ENCODE assay signal across 27 cellular contexts in genomic region chr6:144395835-144396234, GRCh38.
A peak's percentile ranks its signal among the peaks of the same experiment; 100 is the strongest.
DNase-seq lines count a peak whose midpoint lies in the region; ATAC-seq and FAIRE-seq lines count a peak whose summit lies in the region.
"Had no signal": no experiment of that assay in that cellular context is flagged by ENCODE, and none has a peak within 500 bp of the region (broad histone marks: within the 10 kb centered on the region; RNA-seq: fewer than 3 reads in every experiment).

No MANE protein-coding gene starts in this region.

- peaks cover 18 to 24% of the 10 kb centered on the region in 2 donors for H3K4me1 ChIP-seq in naive thymus-derived CD4-positive, alpha-beta T cell (ENCODE audit: control insufficient read depth in 2 of 2, insufficient read depth in 2 of 2, low read length in 2 of 2)
- peaks cover 10% of the 10 kb centered on the region for H3K4me1 ChIP-seq in GM23248 (ENCODE audit: insufficient read depth)

- no peak overlapping the region for H3K4me3 Mint-ChIP-seq in naive thymus-derived CD4-positive, alpha-beta T cell
- H3K4me3 Mint-ChIP-seq in activated CD4-positive, alpha-beta T cell treated with anti-CD3 and anti-CD28 coated beads, Interleukin-2, amount 10 ng/mL, durations not matched to agents 24 days and 14 days, result no peak overlapping the region
- H3K4me3 Mint-ChIP-seq in activated T-cell treated with anti-CD3 and anti-CD28 coated beads, Interleukin-2, amount 50 U/mL, for 72 hours, result no peak overlapping the region
- H3K4me3 Mint-ChIP-seq: GM23338, H9 had no signal

- intact Hi-C loops in naive thymus-derived CD4-positive, alpha-beta T cell (cut with micrococcal nuclease), result no loop called here
- intact Hi-C loops in activated CD4-positive, alpha-beta T cell treated with anti-CD3 and anti-CD28 coated beads, Interleukin-2, amount 10 ng/mL, durations not matched to agents 24 days and 14 days (cut with micrococcal nuclease), result loop anchor here (2.0 kb wide), 1 partner anchor 15 kb away; no protein-coding TSS in a partner anchor

- no peak overlapping the region for H3K9ac ChIP-seq in GM23248

- peaks cover 0 to 8% (median 0%) of the 10 kb centered on the region in 3 experiments for H3K36me3 ChIP-seq in naive thymus-derived CD4-positive, alpha-beta T cell (ENCODE audit: control insufficient read depth in 2 of 3, insufficient read depth in 3 of 3, low read length in 3 of 3)
- H3K36me3 ChIP-seq in GM23248 (ENCODE audit: low read depth), result no peaks in the 10 kb centered on the region

- H3K4me1 Mint-ChIP-seq in naive thymus-derived CD4-positive, alpha-beta T cell, result peaks cover 19 to 79% (median 62%) of the 10 kb centered on the region in 7 donors
- H3K4me1 Mint-ChIP-seq in activated CD4-positive, alpha-beta T cell treated with anti-CD3 and anti-CD28 coated beads, Interleukin-2, amount 10 ng/mL, durations not matched to agents 24 days and 14 days, result peaks cover 9% of the 10 kb centered on the region
- peaks cover 41% of the 10 kb centered on the region for H3K4me1 Mint-ChIP-seq in activated T-cell treated with anti-CD3 and anti-CD28 coated beads, Interleukin-2, amount 50 U/mL, for 72 hours (ENCODE audit: low read depth)

- CTCF ChIA-PET in naive thymus-derived CD4-positive, alpha-beta T cell (lab: Charles Lee), result no interaction called here

- DNase-seq in GM19239 (ENCODE audit: insufficient read length, low spot score) (no peak), MV-4-11 (lab: John Stamatoyannopoulos, UW) (peak; percentile 82), SIG-M5 (lab: John Stamatoyannopoulos, UW) (peak; percentile 7), GM23248 (no peak), NCI-H446 treated with DMSO at 0.1 percent for 48 hours (lab: John Stamatoyannopoulos, UW) (no peak)
- DNase-seq in naive thymus-derived CD4-positive, alpha-beta T cell, result no peak
- no peak for DNase-seq in activated CD4-positive, alpha-beta T cell treated with anti-CD3 and anti-CD28 coated beads, Interleukin-2, amount 10 ng/mL, durations not matched to agents 24 days and 14 days
- DNase-seq in activated T-cell treated with anti-CD3 and anti-CD28 coated beads, Interleukin-2, amount 50 U/mL, for 72 hours, result no peak
- DNase-seq: C1 segment of cervical spinal cord, Calu3, DMS79 treated with DMSO at 0.1 percent for 48 hours, GF-D8, H9, Kasumi-1, NCI-H1048, NCI-H1417, NCI-H1694, NCI-H2029 treated with DMSO at 0.1 percent for 48 hours, NCI-H526 treated with DMSO at 0.1 percent for 48 hours, PC-9, Right ventricle myocardium superior, RPMI8226 had no signal

- 97 to 100% methylated on average over 1 of the region's 1 CpG for WGBS in GM23248 (ENCODE audit: low coverage in 1 of 2, low lambda C conversion rate in 2 of 2, missing lambda C conversion rate in 2 of 2), 2 experiments

- H3K4me3 ChIP-seq in naive thymus-derived CD4-positive, alpha-beta T cell (ENCODE audit: low read length), result no peak overlapping the region
- H3K4me3 ChIP-seq in GM23248, result no peak overlapping the region
- H3K4me3 ChIP-seq: GM23338, K562, PC-9, SK-N-MC had no signal

- peaks cover 15 to 48% (median 46%) of the 10 kb centered on the region in 5 donors for H3K36me3 Mint-ChIP-seq in naive thymus-derived CD4-positive, alpha-beta T cell
- H3K36me3 Mint-ChIP-seq in activated CD4-positive, alpha-beta T cell treated with anti-CD3 and anti-CD28 coated beads, Interleukin-2, amount 10 ng/mL, durations not matched to agents 24 days and 14 days (ENCODE audit: low read depth), result peaks cover 49% of the 10 kb centered on the region
- peaks cover 14 to 23% of the 10 kb centered on the region in 2 donors for H3K36me3 Mint-ChIP-seq in activated T-cell treated with anti-CD3 and anti-CD28 coated beads, Interleukin-2, amount 50 U/mL, for 72 hours (ENCODE audit: insufficient read depth in 2 of 2)

- peaks cover 99% of the 10 kb centered on the region for H3K79me2 ChIP-seq in GM23248 (ENCODE audit: insufficient read depth)

- peak overlapping the region in 1 of 9 donors; percentile 50 for H3K27ac Mint-ChIP-seq in naive thymus-derived CD4-positive, alpha-beta T cell
- H3K27ac Mint-ChIP-seq in activated CD4-positive, alpha-beta T cell treated with anti-CD3 and anti-CD28 coated beads, Interleukin-2, amount 10 ng/mL, durations not matched to agents 24 days and 14 days, result no peak overlapping the region
- H3K27ac Mint-ChIP-seq in activated T-cell treated with anti-CD3 and anti-CD28 coated beads, Interleukin-2, amount 50 U/mL, for 72 hours, result no peak overlapping the region
- H3K27ac Mint-ChIP-seq: GM23338 had no signal

- FAIRE-seq in GM19239 (lab: Jason Lieb, UNC), result peak; percentile 35
- FAIRE-seq: GM12891, HTR-8/SVneo, K562 had no signal

- peak; percentile 52 for ATAC-seq in naive thymus-derived CD4-positive, alpha-beta T cell
- no peak for ATAC-seq in activated T-cell treated with anti-CD3 and anti-CD28 coated beads, Interleukin-2, amount 50 U/mL, for 72 hours (replicated peaks in 1 of 2)
- ATAC-seq: GM23338, K562 had no signal

- no peak overlapping the region for H2AFZ ChIP-seq in GM23248
- H2AFZ ChIP-seq: GM23338, PC-9 had no signal

- H3F3A ChIP-seq in GM23248 (ENCODE audit: insufficient read depth), result peaks cover 6% of the 10 kb centered on the region

- no peaks in the 10 kb centered on the region for H3K9me3 ChIP-seq in naive thymus-derived CD4-positive, alpha-beta T cell (ENCODE audit: control insufficient read depth in 2 of 3, low read length in 3 of 3)
- no peaks in the 10 kb centered on the region for H3K9me3 ChIP-seq in GM23248 (ENCODE audit: low read depth)

- H3K27me3 Mint-ChIP-seq in naive thymus-derived CD4-positive, alpha-beta T cell, result no peaks in the 10 kb centered on the region
- H3K27me3 Mint-ChIP-seq in activated CD4-positive, alpha-beta T cell treated with anti-CD3 and anti-CD28 coated beads, Interleukin-2, amount 10 ng/mL, durations not matched to agents 24 days and 14 days, result no peaks in the 10 kb centered on the region
- no peaks in the 10 kb centered on the region for H3K27me3 Mint-ChIP-seq in activated T-cell treated with anti-CD3 and anti-CD28 coated beads, Interleukin-2, amount 50 U/mL, for 72 hours (ENCODE audit: low read depth)

- peaks cover 2 to 32% (median 9%) of the 10 kb centered on the region in 11 donors for H3K9me3 Mint-ChIP-seq in naive thymus-derived CD4-positive, alpha-beta T cell
- H3K9me3 Mint-ChIP-seq in activated CD4-positive, alpha-beta T cell treated with anti-CD3 and anti-CD28 coated beads, Interleukin-2, amount 10 ng/mL, durations not matched to agents 24 days and 14 days, result peaks cover 24% of the 10 kb centered on the region
- H3K9me3 Mint-ChIP-seq in activated T-cell treated with anti-CD3 and anti-CD28 coated beads, Interleukin-2, amount 50 U/mL, for 72 hours, result peaks cover 10 to 14% of the 10 kb centered on the region in 2 donors

- H3K4me2 ChIP-seq in GM23248 (ENCODE audit: unreplicated experiment), result no peak overlapping the region
- H3K4me2 ChIP-seq: GM23338, PC-9 had no signal

- H3K27me3 ChIP-seq in naive thymus-derived CD4-positive, alpha-beta T cell (ENCODE audit: control insufficient read depth in 2 of 2, insufficient read depth in 2 of 2, low read length in 2 of 2), result no peaks in the 10 kb centered on the region
- no peaks in the 10 kb centered on the region for H3K27me3 ChIP-seq in GM23248 (replicated peaks; ENCODE audit: insufficient read depth)

- H3K9me2 ChIP-seq in GM23248 (ENCODE audit: insufficient read depth), result no peaks in the 10 kb centered on the region

- H4K20me1 ChIP-seq in GM23248 (ENCODE audit: insufficient read depth), result 0 out of 2 replicates have a peak, but pooled peaks cover 3% of the 10 kb centered on the region

- in situ Hi-C loops in GM23248 (cut with MboI), result no loop called here

- no peak overlapping the region for H3K27ac ChIP-seq in naive thymus-derived CD4-positive, alpha-beta T cell (ENCODE audit: low read depth, low read length)
- H3K27ac ChIP-seq in GM23248, result no peak overlapping the region
- H3K27ac ChIP-seq: PC-9, SK-N-MC had no signal

- POLR2A ChIA-PET in naive thymus-derived CD4-positive, alpha-beta T cell (lab: Charles Lee), result interaction anchor here (1.0 kb wide), 1 partner anchor 14 kb away, joined by 3 read pairs; no protein-coding TSS in a partner anchor

Comparison
In these comparisons a context has a peak if more than half of its experiments do, and no peak if none do; other contexts are left out.
1. DNase-seq: peak in MV-4-11 (single experiment) and SIG-M5 (single experiment); none in GM19239 (single experiment), naive thymus-derived CD4-positive, alpha-beta T cell (0 of 9), activated CD4-positive, alpha-beta T cell treated with anti-CD3 and anti-CD28 coated beads, Interleukin-2, amount 10 ng/mL, durations not matched to agents 24 days and 14 days (single experiment), GM23248 (single experiment), NCI-H446 treated with DMSO at 0.1 percent for 48 hours (single experiment) and activated T-cell treated with anti-CD3 and anti-CD28 coated beads, Interleukin-2, amount 50 U/mL, for 72 hours (0 of 2).